Comparison of ENCODE assay signal across 34 cellular contexts in genomic region chr12:33226671-33227070, GRCh38.
A peak's percentile ranks its signal among the peaks of the same experiment; 100 is the strongest.
DNase-seq lines count a peak whose midpoint lies in the region; ATAC-seq, FAIRE-seq and TF ChIP-seq lines count a peak whose summit lies in the region.
"Had no signal": no experiment of that assay in that cellular context is flagged by ENCODE, and none has a peak within 500 bp of the region (broad histone marks: within the 10 kb centered on the region; RNA-seq: fewer than 3 reads in every experiment).

No MANE protein-coding gene starts in this region.

- TF ChIP-seq POLR2A in A549 (IDR thresholded peaks at IDR 0.05; ENCODE audit: low read length) (no peak), K562 (conservative IDR thresholded peaks at IDR 0.05) (no peak), heart left ventricle (IDR thresholded peaks at IDR 0.05) (no peak)

- ATAC-seq in A549 (no peak), K562 (no peak), heart left ventricle (no peak), HG03045 (IDR thresholded peaks at IDR 0.05; ENCODE audit: unreplicated experiment) (no peak), GM18520 (IDR thresholded peaks at IDR 0.05; ENCODE audit: unreplicated experiment) (no peak)
- ATAC-seq: CD8-positive, alpha-beta T cell had no signal

- FAIRE-seq in A549 (lab: Jason Lieb, UNC): peak; percentile 13
- FAIRE-seq in K562 (lab: Jason Lieb, UNC): peak; percentile 6
- FAIRE-seq: A204.1, D721Med had no signal

- no peak for TF ChIP-seq EP300 in A549 (IDR thresholded peaks at IDR 0.05)
- TF ChIP-seq EP300 in K562 (IDR thresholded peaks at IDR 0.05; ENCODE audit: low read length): no peak
- peak; percentile 90 for TF ChIP-seq EP300 in neural cell (conservative IDR thresholded peaks at IDR 0.05; ENCODE audit: poor library complexity, severe bottlenecking)

- no peak overlapping the region for H3K27ac ChIP-seq in A549
- no peak overlapping the region for H3K27ac ChIP-seq in K562 (ENCODE audit: extremely low read depth, low read depth, low read length)
- no peak overlapping the region for H3K27ac ChIP-seq in neural cell (ENCODE audit: low read length)
- H3K27ac ChIP-seq in heart left ventricle: no peak overlapping the region
- H3K27ac ChIP-seq: 22Rv1; BLaER1; BLaER1 treated with 17β-estradiol and CSF1 and Interleukin-3, amounts not matched to agents 10 nM and 100 nM; C4-2B had no signal

- H3K9me3 ChIP-seq in A549 (0 out of 3 replicates have a peak, but pooled peaks cover 2% of the 10 kb centered on the region), K562 (replicated peaks; ENCODE audit: control insufficient read depth, insufficient read depth, low read depth, low read length) (no peaks in the 10 kb centered on the region), neural cell (ENCODE audit: low read length) (no peaks in the 10 kb centered on the region), heart left ventricle (peaks cover 0 to under 1% (median 0%) of the 10 kb centered on the region in 12 donors)
- H3K9me3 ChIP-seq: BE2C; BLaER1; BLaER1 treated with 17β-estradiol and CSF1 and Interleukin-3, amounts not matched to agents 10 nM and 100 nM; Caco-2 had no signal

- H2AFZ ChIP-seq in K562 (ENCODE audit: low read depth, low read length) (no peak overlapping the region), neural cell (ENCODE audit: low read depth, low read length) (no peak overlapping the region)

- no peak for TF ChIP-seq CTCF in A549 (IDR thresholded peaks at IDR 0.05)
- no peak for TF ChIP-seq CTCF in K562 (IDR thresholded peaks at IDR 0.05 in 2 of 3, conservative IDR thresholded peaks at IDR 0.05 in 1 of 3; ENCODE audit: insufficient read depth in 2 of 3, low read depth in 1 of 3, low read length in 3 of 3)
- TF ChIP-seq CTCF in neural cell (IDR thresholded peaks at IDR 0.05; ENCODE audit: poor library complexity, severe bottlenecking): no peak
- TF ChIP-seq CTCF in heart left ventricle (IDR thresholded peaks at IDR 0.05): no peak

- no peaks in the 10 kb centered on the region for H3K27me3 ChIP-seq in K562 (ENCODE audit: control insufficient read depth in 2 of 2, insufficient read depth in 2 of 2, low read length in 2 of 2)
- H3K27me3 ChIP-seq in neural cell (ENCODE audit: insufficient read depth, low read depth, low read length): no peaks in the 10 kb centered on the region
- no peaks in the 10 kb centered on the region for H3K27me3 ChIP-seq in heart left ventricle
- H3K27me3 ChIP-seq: BE2C; BLaER1; BLaER1 treated with 17β-estradiol and CSF1 and Interleukin-3, amounts not matched to agents 10 nM and 100 nM had no signal

- no peak overlapping the region for H3K4me2 ChIP-seq in A549
- H3K4me2 ChIP-seq in K562 (ENCODE audit: insufficient read depth, low read length): no peak overlapping the region
- peak overlapping the region; percentile 16 for H3K4me2 ChIP-seq in neural cell (ENCODE audit: low read length)
- H3K4me2 ChIP-seq: BLaER1; BLaER1 treated with 17β-estradiol and CSF1 and Interleukin-3, amounts not matched to agents 10 nM and 100 nM had no signal

- in situ Hi-C loops in K562 (cut with MboI): no loop called here

- no peaks in the 10 kb centered on the region for H3K9me1 ChIP-seq in K562 (ENCODE audit: control insufficient read depth, insufficient read depth, low read length)

- no peaks in the 10 kb centered on the region for H3K9me2 ChIP-seq in neural cell (ENCODE audit: insufficient read depth, low read length)

- H3K4me3 ChIP-seq in A549 (no peak overlapping the region), K562 (no peak overlapping the region), neural cell (ENCODE audit: low read length) (no peak overlapping the region), heart left ventricle (no peak overlapping the region)
- H3K4me3 ChIP-seq: BLaER1; BLaER1 treated with 17β-estradiol and CSF1 and Interleukin-3, amounts not matched to agents 10 nM and 100 nM had no signal

- no peak for TF ChIP-seq RAD21 in A549 (conservative IDR thresholded peaks at IDR 0.05 in 1 of 2, IDR thresholded peaks at IDR 0.05 in 1 of 2)
- TF ChIP-seq RAD21 in K562 (CRISPR knock-in tag; conservative IDR thresholded peaks at IDR 0.05 in 1 of 2, IDR thresholded peaks at IDR 0.05 in 1 of 2): no peak
- no peak for TF ChIP-seq RAD21 in neural cell (conservative IDR thresholded peaks at IDR 0.05)

- H3K4me1 ChIP-seq in A549: no peaks in the 10 kb centered on the region
- H3K4me1 ChIP-seq in K562 (replicated peaks in 1 of 2; ENCODE audit: control insufficient read depth in 2 of 2, insufficient read depth in 2 of 2, low read length in 2 of 2): no peaks in the 10 kb centered on the region
- H3K4me1 ChIP-seq in heart left ventricle: no peaks in the 10 kb centered on the region
- H3K4me1 ChIP-seq: BE2C; BLaER1; BLaER1 treated with 17β-estradiol and CSF1 and Interleukin-3, amounts not matched to agents 10 nM and 100 nM; Caco-2 had no signal

- no TSS peak for BruUV-seq in K562 (replicated peaks; lab: Mats Ljungman, UMichigan)

- CTCF ChIA-PET in A549 (lab: Yijun Ruan, JAX) (no interaction called here), K562 (lab: Yijun Ruan, JAX; ENCODE audit: low intra/inter-chr PET ratio) (no interaction called here)

- no peak overlapping the region for H3K9ac ChIP-seq in K562 (ENCODE audit: insufficient read depth in 1 of 2, low read depth in 2 of 2, low read length in 2 of 2)
- H3K9ac ChIP-seq in neural cell (ENCODE audit: low read length): no peak overlapping the region
- H3K9ac ChIP-seq: BLaER1; BLaER1 treated with 17β-estradiol and CSF1 and Interleukin-3, amounts not matched to agents 10 nM and 100 nM had no signal

- intact Hi-C loops in K562 (cut with micrococcal nuclease): no loop called here
- intact Hi-C loops in heart left ventricle (cut with DNase I): no loop called here

- DNase-seq in A549 (ENCODE audit: low read depth in 1 of 2, low spot score in 1 of 2) (no peak), NAMALWA (ENCODE audit: low spot score) (peak; percentile 0), K562 (ENCODE audit: extremely low read depth in 1 of 4, low spot score in 3 of 4) (no peak), heart left ventricle (no peak), dedifferentiated amniotic fluid mesenchymal stem cell (ENCODE audit: extremely low spot score) (no peak)
- DNase-seq: 8988T; ACHN; AML-193; BE2C; C1 segment of cervical spinal cord; Caco-2; Calu3; CD4-positive, alpha-beta memory T cell; CD4-positive, alpha-beta T cell; CD4-positive, CD25-positive, alpha-beta regulatory T cell; CD8-positive, alpha-beta memory T cell; CD8-positive, alpha-beta T cell; COR-L47; DMS 273 treated with DMSO at 0.1 percent for 48 hours; DMS153; DMS53; DMS79; DMS79 treated with DMSO at 0.1 percent for 48 hours; DND-41; EL had no signal

- no peaks in the 10 kb centered on the region for H4K20me1 ChIP-seq in K562 (replicated peaks; ENCODE audit: control insufficient read depth, insufficient read depth, low read length)
- no peaks in the 10 kb centered on the region for H4K20me1 ChIP-seq in neural cell (ENCODE audit: insufficient read depth)
- H4K20me1 ChIP-seq: BLaER1; BLaER1 treated with 17β-estradiol and CSF1 and Interleukin-3, amounts not matched to agents 10 nM and 100 nM had no signal

- POLR2A ChIA-PET in A549 (lab: Yijun Ruan, JAX) (no interaction called here), K562 (lab: Yijun Ruan, JAX) (no interaction called here)

- H3K36me3 ChIP-seq in K562 (ENCODE audit: control insufficient read depth, insufficient read depth, low read length) (no peaks in the 10 kb centered on the region), neural cell (ENCODE audit: insufficient read depth, low read length) (no peaks in the 10 kb centered on the region), heart left ventricle (no peaks in the 10 kb centered on the region)
- H3K36me3 ChIP-seq: BE2C; BLaER1; BLaER1 treated with 17β-estradiol and CSF1 and Interleukin-3, amounts not matched to agents 10 nM and 100 nM had no signal

- no peaks in the 10 kb centered on the region for H3F3A ChIP-seq in neural cell (ENCODE audit: insufficient read depth, low read length, poor library complexity, severe bottlenecking)

- H3K79me2 ChIP-seq in K562 (ENCODE audit: control insufficient read depth, insufficient read depth, low read length) (no peaks in the 10 kb centered on the region), neural cell (replicated peaks; ENCODE audit: insufficient read depth, low read length) (no peaks in the 10 kb centered on the region)

TF ChIP-seq in A549, 52 proteins besides CTCF, POLR2A, EP300 and RAD21 (continues in another document):
- TF ChIP-seq EHMT2 (IDR thresholded peaks at IDR 0.05; ENCODE audit: low read depth): no peak
- TF ChIP-seq ATOH8 (CRISPR knock-in tag; IDR thresholded peaks at IDR 0.05; ENCODE audit: low read depth): no peak
- TF ChIP-seq EHF (CRISPR knock-in tag; IDR thresholded peaks at IDR 0.05): no peak
- TF ChIP-seq HOXB5 (CRISPR knock-in tag; IDR thresholded peaks at IDR 0.05): no peak

TF ChIP-seq in K562, 482 proteins besides CTCF, POLR2A, EP300 and RAD21 (continues in another document):
- TF ChIP-seq PTTG1 (tag; IDR thresholded peaks at IDR 0.05; ENCODE audit: low read depth) (no peak), CEBPB (tag; IDR thresholded peaks at IDR 0.05) (no peak), ARID2 (IDR thresholded peaks at IDR 0.05) (no peak), CREB3L1 (IDR thresholded peaks at IDR 0.05; ENCODE audit: borderline replicate concordance, low read depth) (no peak)

TF ChIP-seq in neural cell, 6 proteins besides CTCF, POLR2A, EP300 and RAD21:
- TF ChIP-seq TAF1 (IDR thresholded peaks at IDR 0.05; ENCODE audit: low read depth) (no peak), POLR2AphosphoS5 (IDR thresholded peaks at IDR 0.05) (peak; percentile 63)
